Comparison of ENCODE assay signal across 12 cellular contexts in genomic region chr2:222753251-222753824, GRCh38.
DNase-seq lines count a peak whose midpoint lies in the region; ATAC-seq, FAIRE-seq and TF ChIP-seq lines count a peak whose summit lies in the region.
"Had no signal": no experiment of that assay in that cellular context is flagged by ENCODE, and none has a peak within 500 bp of the region (broad histone marks: within the 10 kb centered on the region; RNA-seq: fewer than 3 reads in every experiment).

No MANE protein-coding gene starts in this region.

- H2AFZ ChIP-seq in keratinocyte (ENCODE audit: control insufficient read depth, low read length) = no peak overlapping the region

- H3K79me2 ChIP-seq in keratinocyte (ENCODE audit: control insufficient read depth, insufficient read depth, low read length) = no peaks in the 10 kb centered on the region

- peak; percentile 87 for FAIRE-seq in keratinocyte (lab: Jason Lieb, UNC)

- CTCF ChIA-PET in activated CD4-positive, alpha-beta T cell treated with anti-CD3 and anti-CD28 coated beads, Interleukin-2, amount 10 ng/mL, durations not matched to agents 7 days and 5 days (lab: Charles Lee) = interaction anchor here (0.8 to 2.3 kb wide), 2 partner anchors 9 to 47 kb away, joined by 3 to 4 read pairs; no protein-coding TSS in a partner anchor

- H3K4me3 Mint-ChIP-seq in activated CD4-positive, alpha-beta T cell treated with anti-CD3 and anti-CD28 coated beads, Interleukin-2, amount 10 ng/mL, durations not matched to agents 7 days and 5 days = no peak overlapping the region
- no peak overlapping the region for H3K4me3 Mint-ChIP-seq in activated CD4-positive, alpha-beta T cell treated with anti-CD3 and anti-CD28 coated beads, Interleukin-2, amount 10 ng/mL, durations not matched to agents 24 days and 14 days
- H3K4me3 Mint-ChIP-seq: activated T-helper 17 cell treated with anti-CD3 and anti-CD28 coated beads, Interleukin-2, amount 50 U/mL, for 72 hours had no signal

- dilution Hi-C loops in keratinocyte (cut with MboI; ENCODE audit: extremely low pct_ligation_motif_present, low sequenced_read_pairs) = no loop called here

- peak overlapping the region; percentile 38 for H3K27ac Mint-ChIP-seq in activated CD4-positive, alpha-beta T cell treated with anti-CD3 and anti-CD28 coated beads, Interleukin-2, amount 10 ng/mL, durations not matched to agents 7 days and 5 days
- no peak overlapping the region for H3K27ac Mint-ChIP-seq in activated CD4-positive, alpha-beta T cell treated with anti-CD3 and anti-CD28 coated beads, Interleukin-2, amount 10 ng/mL, durations not matched to agents 24 days and 14 days
- H3K27ac Mint-ChIP-seq: activated T-helper 17 cell treated with anti-CD3 and anti-CD28 coated beads, Interleukin-2, amount 50 U/mL, for 72 hours had no signal

- H3K4me3 ChIP-seq in keratinocyte (ENCODE audit: control insufficient read depth in 2 of 3, extremely low read depth in 1 of 3, insufficient read depth in 2 of 3, low read depth in 1 of 3, low read length in 3 of 3) (no peak overlapping the region), aorta (ENCODE audit: low read length in 2 of 2) (no peak overlapping the region)
- H3K4me3 ChIP-seq: SJSA1 had no signal

- peak; percentile 67 for ATAC-seq in aorta (ENCODE audit: low FRiP score)
- ATAC-seq in GM21381 (IDR thresholded peaks at IDR 0.05; ENCODE audit: unreplicated experiment) = no peak
- ATAC-seq: activated T-helper 17 cell treated with anti-CD3 and anti-CD28 coated beads, Interleukin-2, amount 50 U/mL, for 72 hours had no signal

- no peaks in the 10 kb centered on the region for H3K9me3 Mint-ChIP-seq in activated CD4-positive, alpha-beta T cell treated with anti-CD3 and anti-CD28 coated beads, Interleukin-2, amount 10 ng/mL, durations not matched to agents 7 days and 5 days
- no peaks in the 10 kb centered on the region for H3K9me3 Mint-ChIP-seq in activated CD4-positive, alpha-beta T cell treated with anti-CD3 and anti-CD28 coated beads, Interleukin-2, amount 10 ng/mL, durations not matched to agents 24 days and 14 days
- H3K9me3 Mint-ChIP-seq: activated T-helper 17 cell treated with anti-CD3 and anti-CD28 coated beads, Interleukin-2, amount 50 U/mL, for 72 hours had no signal

- no peak overlapping the region for H3K9ac ChIP-seq in keratinocyte (ENCODE audit: control insufficient read depth, extremely low read depth, insufficient read depth, low read length)

- POLR2A ChIA-PET in activated CD4-positive, alpha-beta T cell treated with anti-CD3 and anti-CD28 coated beads, Interleukin-2, amount 10 ng/mL, durations not matched to agents 7 days and 5 days (lab: Charles Lee) = no interaction called here

- H3K27me3 ChIP-seq in keratinocyte (ENCODE audit: control insufficient read depth, extremely low read depth, insufficient read depth, low read length) (no peaks in the 10 kb centered on the region), aorta (ENCODE audit: control insufficient read depth in 1 of 2, insufficient read depth in 2 of 2, low read length in 1 of 2) (no peaks in the 10 kb centered on the region)
- H3K27me3 ChIP-seq: SJSA1 had no signal

- H3K4me1 Mint-ChIP-seq in activated CD4-positive, alpha-beta T cell treated with anti-CD3 and anti-CD28 coated beads, Interleukin-2, amount 10 ng/mL, durations not matched to agents 7 days and 5 days = peaks cover 32% of the 10 kb centered on the region
- H3K4me1 Mint-ChIP-seq in activated CD4-positive, alpha-beta T cell treated with anti-CD3 and anti-CD28 coated beads, Interleukin-2, amount 10 ng/mL, durations not matched to agents 24 days and 14 days = peaks cover 16% of the 10 kb centered on the region
- H3K4me1 Mint-ChIP-seq: activated T-helper 17 cell treated with anti-CD3 and anti-CD28 coated beads, Interleukin-2, amount 50 U/mL, for 72 hours had no signal

- H3K36me3 Mint-ChIP-seq in activated CD4-positive, alpha-beta T cell treated with anti-CD3 and anti-CD28 coated beads, Interleukin-2, amount 10 ng/mL, durations not matched to agents 7 days and 5 days (ENCODE audit: low read depth) = no peaks in the 10 kb centered on the region
- H3K36me3 Mint-ChIP-seq in activated CD4-positive, alpha-beta T cell treated with anti-CD3 and anti-CD28 coated beads, Interleukin-2, amount 10 ng/mL, durations not matched to agents 24 days and 14 days (ENCODE audit: low read depth) = no peaks in the 10 kb centered on the region

- no peaks in the 10 kb centered on the region for H3K27me3 Mint-ChIP-seq in activated CD4-positive, alpha-beta T cell treated with anti-CD3 and anti-CD28 coated beads, Interleukin-2, amount 10 ng/mL, durations not matched to agents 7 days and 5 days
- no peaks in the 10 kb centered on the region for H3K27me3 Mint-ChIP-seq in activated CD4-positive, alpha-beta T cell treated with anti-CD3 and anti-CD28 coated beads, Interleukin-2, amount 10 ng/mL, durations not matched to agents 24 days and 14 days
- H3K27me3 Mint-ChIP-seq: activated T-helper 17 cell treated with anti-CD3 and anti-CD28 coated beads, Interleukin-2, amount 50 U/mL, for 72 hours had no signal

- H3K9me3 ChIP-seq in keratinocyte (ENCODE audit: control insufficient read depth, low read depth, low read length) (no peaks in the 10 kb centered on the region), aorta (ENCODE audit: control insufficient read depth, low read length) (no peaks in the 10 kb centered on the region)
- H3K9me3 ChIP-seq: SJSA1 had no signal

- WGBS in aorta, 2 donors = 6% methylated on average over 2 of the region's 2 CpGs

- no peak overlapping the region for H3K4me2 ChIP-seq in keratinocyte (ENCODE audit: control insufficient read depth, extremely low read depth, insufficient read depth, low read depth, low read length)

- H3K36me3 ChIP-seq in keratinocyte (ENCODE audit: control insufficient read depth in 2 of 2, extremely low read depth in 1 of 2, insufficient read depth in 2 of 2, low read length in 2 of 2) (no peaks in the 10 kb centered on the region), aorta (ENCODE audit: control insufficient read depth in 1 of 2, insufficient read depth in 2 of 2, low read length in 1 of 2) (no peaks in the 10 kb centered on the region)
- H3K36me3 ChIP-seq: SJSA1 had no signal

- intact Hi-C loops in activated CD4-positive, alpha-beta T cell treated with anti-CD3 and anti-CD28 coated beads, Interleukin-2, amount 10 ng/mL, durations not matched to agents 24 days and 14 days (cut with micrococcal nuclease) = no loop called here
- intact Hi-C loops in aorta (cut with DNase I) = loop anchor here in 1 of 2 donors (5.0 kb wide), 1 partner anchor 46 kb away; no protein-coding TSS in a partner anchor

- TF ChIP-seq CTCF in keratinocyte (optimal IDR thresholded peaks at IDR 0.05 in 1 of 3, IDR thresholded peaks at IDR 0.05 in 1 of 3, conservative IDR thresholded peaks at IDR 0.05 in 1 of 3; ENCODE audit: extremely low read depth in 1 of 3, insufficient read depth in 2 of 3, low read length in 3 of 3) = no peak

- H3K27ac ChIP-seq in angular gyrus (ENCODE audit: low read depth, low read length) = peak overlapping the region; percentile 2
- no peak overlapping the region for H3K27ac ChIP-seq in keratinocyte (ENCODE audit: control insufficient read depth, insufficient read depth, low read length)
- H3K27ac ChIP-seq in aorta (ENCODE audit: low read depth in 1 of 2, low read length in 2 of 2) = peak overlapping the region; percentile 60 to 95
- H3K27ac ChIP-seq: 22Rv1, SJSA1 had no signal

- no peaks in the 10 kb centered on the region for H4K20me1 ChIP-seq in keratinocyte (ENCODE audit: control insufficient read depth, extremely low read depth, insufficient read depth, low read length)

- DNase-seq in activated CD4-positive, alpha-beta T cell treated with anti-CD3 and anti-CD28 coated beads, Interleukin-2, amount 10 ng/mL, durations not matched to agents 7 days and 5 days = no peak
- no peak for DNase-seq in activated CD4-positive, alpha-beta T cell treated with anti-CD3 and anti-CD28 coated beads, Interleukin-2, amount 10 ng/mL, durations not matched to agents 24 days and 14 days
- DNase-seq in keratinocyte (ENCODE audit: low read depth, low spot score) (no peak), aorta (no peak), NCI-H1694 treated with DMSO at 0.1 percent for 48 hours (lab: John Stamatoyannopoulos, UW) (no peak)
- no peak for DNase-seq in stimulated activated CD4-positive, alpha-beta T cell treated with anti-CD3 and anti-CD28 coated beads, Interleukin-12 subunit alpha, Interleukin-12 subunit beta, amount 100 ng/mL, for 4 hours
- DNase-seq: stimulated activated CD4-positive, alpha-beta T cell treated with anti-CD3 and anti-CD28 coated beads, Interleukin-4, amount 100 ng/mL, for 4 hours had no signal

- H3K4me1 ChIP-seq in keratinocyte (ENCODE audit: control insufficient read depth, extremely low read depth, insufficient read depth, low read length) (peaks cover 30% of the 10 kb centered on the region), aorta (ENCODE audit: control insufficient read depth in 1 of 2, insufficient read depth in 2 of 2, low read length in 2 of 2) (peaks cover 7 to 12% of the 10 kb centered on the region in 2 donors)

- H3K9me1 ChIP-seq in keratinocyte (ENCODE audit: control insufficient read depth, extremely low read depth, insufficient read depth, low read length) = no peaks in the 10 kb centered on the region
